8 cellular contexts compared by ENCODE assay signal in genomic region chr7:143901710-143902587, GRCh38.
DNase-seq lines count a peak whose midpoint lies in the region; ATAC-seq, FAIRE-seq and TF ChIP-seq lines count a peak whose summit lies in the region.

A gene with protein sequence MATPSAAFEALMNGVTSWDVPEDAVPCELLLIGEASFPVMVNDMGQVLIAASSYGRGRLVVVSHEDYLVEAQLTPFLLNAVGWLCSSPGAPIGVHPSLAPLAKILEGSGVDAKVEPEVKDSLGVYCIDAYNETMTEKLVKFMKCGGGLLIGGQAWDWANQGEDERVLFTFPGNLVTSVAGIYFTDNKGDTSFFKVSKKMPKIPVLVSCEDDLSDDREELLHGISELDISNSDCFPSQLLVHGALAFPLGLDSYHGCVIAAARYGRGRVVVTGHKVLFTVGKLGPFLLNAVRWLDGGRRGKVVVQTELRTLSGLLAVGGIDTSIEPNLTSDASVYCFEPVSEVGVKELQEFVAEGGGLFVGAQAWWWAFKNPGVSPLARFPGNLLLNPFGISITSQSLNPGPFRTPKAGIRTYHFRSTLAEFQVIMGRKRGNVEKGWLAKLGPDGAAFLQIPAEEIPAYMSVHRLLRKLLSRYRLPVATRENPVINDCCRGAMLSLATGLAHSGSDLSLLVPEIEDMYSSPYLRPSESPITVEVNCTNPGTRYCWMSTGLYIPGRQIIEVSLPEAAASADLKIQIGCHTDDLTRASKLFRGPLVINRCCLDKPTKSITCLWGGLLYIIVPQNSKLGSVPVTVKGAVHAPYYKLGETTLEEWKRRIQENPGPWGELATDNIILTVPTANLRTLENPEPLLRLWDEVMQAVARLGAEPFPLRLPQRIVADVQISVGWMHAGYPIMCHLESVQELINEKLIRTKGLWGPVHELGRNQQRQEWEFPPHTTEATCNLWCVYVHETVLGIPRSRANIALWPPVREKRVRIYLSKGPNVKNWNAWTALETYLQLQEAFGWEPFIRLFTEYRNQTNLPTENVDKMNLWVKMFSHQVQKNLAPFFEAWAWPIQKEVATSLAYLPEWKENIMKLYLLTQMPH (minus strand): TSS chr7:143902176. CDS start chr7:143876608, 25,568 bp downstream.

- peak; percentile 95 for ATAC-seq in GM18907 (IDR thresholded peaks at IDR 0.05; ENCODE audit: unreplicated experiment)
- ATAC-seq in HG03159 (IDR thresholded peaks at IDR 0.05; ENCODE audit: unreplicated experiment) = peak; percentile 93

- peak; percentile 42 for TF ChIP-seq CTCF in AG09309 (IDR thresholded peaks at IDR 0.05; ENCODE audit: control insufficient read depth, insufficient read depth, low read depth, low read length, missing control alignments)

- H3K4me3 ChIP-seq in AG09309 (ENCODE audit: control insufficient read depth, low read depth, low read length) = peak within 1 kb of the TSS; percentile 97

- FAIRE-seq in islet of Langerhans (lab: Jason Lieb, UNC) = peak; percentile 17

- DNase-seq in AG09309 (ENCODE audit: low read depth) (peak; percentile 67), NCI-H2227 (lab: John Stamatoyannopoulos, UW; ENCODE audit: unreplicated experiment) (peak; percentile 97)
- peak; percentile 72 to 82 (median 74) for DNase-seq in activated CD4-positive, CD25-positive, alpha-beta regulatory T cell (lab: John Stamatoyannopoulos, UW)
- peak; percentile 81 for DNase-seq in central memory CD4-positive, alpha-beta T cell
- DNase-seq in stimulated activated CD4-positive, alpha-beta T cell treated with anti-CD3 and anti-CD28 coated beads, Interleukin-12 subunit alpha, Interleukin-12 subunit beta, amount 100 ng/mL, for 4 hours = peak; percentile 91

Comparison
In these comparisons a context has a peak if more than half of its experiments do, and no peak if none do; other contexts are left out.
1. Peak in every context shown above with its lines: DNase-seq, ATAC-seq and H3K4me3 ChIP-seq.